In genomic region chr22:35742342-35743100, GRCh38 we compare ENCODE assay signal across 12 cellular contexts. TPM values are rescaled to one million over a fixed set of nuclear protein-coding genes. Genes with fewer than 3 reads are reported as not detected.
A peak's percentile ranks its signal among the peaks of the same experiment; 100 is the strongest.
DNase-seq lines count a peak whose midpoint lies in the region; TF ChIP-seq lines count a peak whose summit lies in the region.
"Had no signal": no experiment of that assay in that cellular context is flagged by ENCODE, and none has a peak within 500 bp of the region (broad histone marks: within the 10 kb centered on the region; RNA-seq: fewer than 3 reads in every experiment).

No MANE protein-coding gene starts in this region.

- H3K9me3 ChIP-seq in BE2C (no peaks in the 10 kb centered on the region; the same call in 1 of the 2 replicates), endodermal cell (ENCODE audit: control insufficient read depth, low read length) (no peaks in the 10 kb centered on the region), WERI-Rb-1 (ENCODE audit: severe bottlenecking) (no peaks in the 10 kb centered on the region)

- H3K27me3 Mint-ChIP-seq in endodermal cell (ENCODE audit: insufficient read depth) (no peaks in the 10 kb centered on the region), mesothelial cell of epicardium (ENCODE audit: low read depth) (no peaks in the 10 kb centered on the region)

- H3K27ac Mint-ChIP-seq in endodermal cell (peak overlapping the region; percentile 42), mesothelial cell of epicardium (peak overlapping the region; percentile 58)

- TF ChIP-seq CTCF in BE2C (IDR thresholded peaks at IDR 0.05; ENCODE audit: low read depth, low read length): no peak
- TF ChIP-seq CTCF in endodermal cell (conservative IDR thresholded peaks at IDR 0.05): no peak
- no peak for TF ChIP-seq CTCF in mesothelial cell of epicardium (IDR thresholded peaks at IDR 0.05; ENCODE audit: unreplicated experiment)
- no peak for TF ChIP-seq CTCF in GM20000 (IDR thresholded peaks at IDR 0.05; ENCODE audit: extremely low read depth, missing control alignments)
- no peak for TF ChIP-seq CTCF in WERI-Rb-1 (IDR thresholded peaks at IDR 0.05; ENCODE audit: low read depth, low read length)

- H3K36me3 Mint-ChIP-seq in endodermal cell (ENCODE audit: low read depth) (peaks cover 45% of the 10 kb centered on the region), mesothelial cell of epicardium (peaks cover 42% of the 10 kb centered on the region)
- H3K36me3 Mint-ChIP-seq: IgD-negative memory B cell had no signal

- WGBS in endodermal cell (ENCODE audit: insufficient coverage in 1 of 2, insufficient read length in 1 of 2), 2 experiments: 74 to 91% methylated on average over 3 to 9 of the region's 9 CpGs

- H3K4me1 Mint-ChIP-seq in endodermal cell (peaks cover 30% of the 10 kb centered on the region), mesothelial cell of epicardium (peaks cover 29% of the 10 kb centered on the region)
- H3K4me1 Mint-ChIP-seq: IgD-negative memory B cell had no signal

- DNase-seq in BE2C (peak; percentile 43), OCI-M1 (lab: John Stamatoyannopoulos, UW) (peak; percentile 94), endodermal cell (no peak), mesothelial cell of epicardium (ENCODE audit: low spot score in 2 of 2, unreplicated experiment in 2 of 2) (no peak), GM20000 (ENCODE audit: low spot score) (no peak), WERI-Rb-1 (no peak), DMS53 treated with DMSO at 0.1 percent for 48 hours (lab: John Stamatoyannopoulos, UW; ENCODE audit: unreplicated experiment) (no peak), NCI-H2081 (lab: John Stamatoyannopoulos, UW) (no peak)
- DNase-seq: Calu3; RPMI8226; stimulated activated CD4-positive, alpha-beta T cell treated with anti-CD3 and anti-CD28 coated beads, Interleukin-15, amount 100 ng/mL, for 24 hours had no signal

- H3K27ac ChIP-seq in endodermal cell (ENCODE audit: low read depth, low read length) (no peak overlapping the region), WERI-Rb-1 (no peak overlapping the region)

- H3K9ac ChIP-seq in endodermal cell (ENCODE audit: extremely low read depth, low read length, poor library complexity, severe bottlenecking): no peak overlapping the region

- no peaks in the 10 kb centered on the region for H3K9me3 Mint-ChIP-seq in endodermal cell
- no peaks in the 10 kb centered on the region for H3K9me3 Mint-ChIP-seq in mesothelial cell of epicardium
- H3K9me3 Mint-ChIP-seq: IgD-negative memory B cell had no signal

- H3K36me3 ChIP-seq in BE2C (peaks cover 51% of the 10 kb centered on the region), endodermal cell (ENCODE audit: control insufficient read depth, insufficient read depth, low read length) (peaks cover 81% of the 10 kb centered on the region), WERI-Rb-1 (peaks cover 14% of the 10 kb centered on the region)

- H3K4me3 ChIP-seq in BE2C (ENCODE audit: low read depth, low read length) (no peak overlapping the region), endodermal cell (ENCODE audit: low read length) (no peak overlapping the region), WERI-Rb-1 (ENCODE audit: low read depth, low read length) (no peak overlapping the region)

- H3K4me3 Mint-ChIP-seq in endodermal cell (no peak overlapping the region), mesothelial cell of epicardium (no peak overlapping the region)
- H3K4me3 Mint-ChIP-seq: IgD-negative memory B cell had no signal

- peaks cover 29% of the 10 kb centered on the region for H3K4me1 ChIP-seq in BE2C
- peaks cover 6% of the 10 kb centered on the region for H3K4me1 ChIP-seq in endodermal cell (ENCODE audit: control insufficient read depth, insufficient read depth, low read length)

- no peaks in the 10 kb centered on the region for H3K27me3 ChIP-seq in BE2C
- no peaks in the 10 kb centered on the region for H3K27me3 ChIP-seq in endodermal cell (ENCODE audit: control insufficient read depth, insufficient read depth, low read length, poor library complexity, severe bottlenecking)
- H3K27me3 ChIP-seq in WERI-Rb-1 (ENCODE audit: insufficient read depth, low read depth, severe bottlenecking): no peaks in the 10 kb centered on the region

RNA-seq across cellular contexts. Expression of gene APOL5, which starts 24.8 kb away (rescaled TPM):
- not detected for polyA plus RNA-seq in BE2C (2012; ENCODE audit: insufficient read depth, insufficient read length, low read depth)
- not detected for total RNA-seq in endodermal cell
- polyA plus RNA-seq in endodermal cell (2013, experiment 1 of 2): not detected
- not detected for polyA plus RNA-seq in endodermal cell (2013, experiment 2 of 2)
- not detected in 3 replicates for total RNA-seq in mesothelial cell of epicardium
- total RNA-seq: Calu3 had no signal
- polyA plus RNA-seq: IgD-negative memory B cell had no signal

Comparison
In these comparisons a context has a peak if more than half of its experiments do, and no peak if none do; other contexts are left out.
1. DNase-seq: peak in BE2C (single experiment) and OCI-M1 (single experiment); none in endodermal cell (single experiment), mesothelial cell of epicardium (0 of 2), GM20000 (single experiment), WERI-Rb-1 (single experiment), DMS53 treated with DMSO at 0.1 percent for 48 hours (single experiment) and NCI-H2081 (0 of 2).